11 cellular contexts compared by ENCODE assay signal in genomic region chr10:71684356-71685173, GRCh38. TPM values are rescaled to one million over a fixed set of nuclear protein-coding genes. Genes with fewer than 3 reads are reported as not detected.
DNase-seq lines count a peak whose midpoint lies in the region; ATAC-seq and TF ChIP-seq lines count a peak whose summit lies in the region.
"Had no signal": no experiment of that assay in that cellular context is flagged by ENCODE, and none has a peak within 500 bp of the region (broad histone marks: within the 10 kb centered on the region; RNA-seq: fewer than 3 reads in every experiment).

No MANE protein-coding gene starts in this region.

- peaks cover 62% of the 10 kb centered on the region for H3K4me1 ChIP-seq in left ventricle myocardium inferior
- H3K4me1 ChIP-seq: pancreas had no signal

- no peaks in the 10 kb centered on the region for H3K27me3 ChIP-seq in left ventricle myocardium inferior (ENCODE audit: low read depth)
- H3K27me3 ChIP-seq: pancreas had no signal

- H3K36me3 ChIP-seq in left ventricle myocardium inferior = no peaks in the 10 kb centered on the region
- H3K36me3 ChIP-seq: pancreas had no signal

- no peak overlapping the region for H3K4me3 Mint-ChIP-seq in stimulated activated naive CD8-positive, alpha-beta T cell treated with anti-CD3 and anti-CD28 coated beads, Interleukin-15, amount 100 ng/mL, for 72 hours
- H3K4me3 Mint-ChIP-seq: effector memory CD8-positive, alpha-beta T cell had no signal

- no peaks in the 10 kb centered on the region for H3K9me3 ChIP-seq in left ventricle myocardium inferior (replicated peaks)
- H3K9me3 ChIP-seq: pancreas had no signal

- ATAC-seq in Right ventricle myocardium inferior = no peak
- ATAC-seq in stimulated activated naive CD8-positive, alpha-beta T cell treated with anti-CD3 and anti-CD28 coated beads, Interleukin-15, amount 100 ng/mL, for 72 hours = peak; percentile 68
- ATAC-seq: effector memory CD8-positive, alpha-beta T cell had no signal

- H3K27ac ChIP-seq in left ventricle myocardium inferior (replicated peaks) = peak overlapping the region; percentile 64
- H3K27ac ChIP-seq: pancreas had no signal

- no peak overlapping the region for H3K4me3 ChIP-seq in left ventricle myocardium inferior
- no peak overlapping the region for H3K4me3 ChIP-seq in choroid plexus epithelial cell (ENCODE audit: low read depth, low read length)
- H3K4me3 ChIP-seq: pancreas had no signal

- intact Hi-C loops in left ventricle myocardium inferior (cut with micrococcal nuclease) = no loop called here
- intact Hi-C loops in Right ventricle myocardium inferior (cut with DNase I) = no loop called here

- DNase-seq in left ventricle myocardium inferior (no peak), Right ventricle myocardium inferior (ENCODE audit: missing footprints) (no peak), NCI-H69 (lab: John Stamatoyannopoulos, UW) (peak; percentile 44), choroid plexus epithelial cell (ENCODE audit: low read depth) (peak; percentile 8), hepatic stellate cell (ENCODE audit: low spot score) (no peak), HT-29 (ENCODE audit: low spot score) (no peak), activated gamma-delta T cell treated with Interleukin-2 at 50 U/mL for 16 hours (no peak)
- DNase-seq in stimulated activated naive CD8-positive, alpha-beta T cell treated with anti-CD3 and anti-CD28 coated beads, Interleukin-15, amount 100 ng/mL, for 72 hours = no peak
- DNase-seq: DMS153; effector memory CD8-positive, alpha-beta T cell; pancreas had no signal

- TF ChIP-seq CTCF in left ventricle myocardium inferior (IDR thresholded peaks at IDR 0.05; ENCODE audit: borderline replicate concordance) (no peak), choroid plexus epithelial cell (conservative IDR thresholded peaks at IDR 0.05; ENCODE audit: low read depth, low read length) (peak; percentile 3)

- peaks cover 7 to 9% of the 10 kb centered on the region in 2 donors for H3K9me3 Mint-ChIP-seq in stimulated activated naive CD8-positive, alpha-beta T cell treated with anti-CD3 and anti-CD28 coated beads, Interleukin-15, amount 100 ng/mL, for 72 hours

- H3K27me3 Mint-ChIP-seq in stimulated activated naive CD8-positive, alpha-beta T cell treated with anti-CD3 and anti-CD28 coated beads, Interleukin-15, amount 100 ng/mL, for 72 hours = no peaks in the 10 kb centered on the region

- H3K27ac Mint-ChIP-seq in stimulated activated naive CD8-positive, alpha-beta T cell treated with anti-CD3 and anti-CD28 coated beads, Interleukin-15, amount 100 ng/mL, for 72 hours = no peak overlapping the region

- H3K4me1 Mint-ChIP-seq in stimulated activated naive CD8-positive, alpha-beta T cell treated with anti-CD3 and anti-CD28 coated beads, Interleukin-15, amount 100 ng/mL, for 72 hours = peaks cover 25% of the 10 kb centered on the region

RNA-seq across cellular contexts. Expression of gene C10orf105, which starts 35.0 kb away (rescaled TPM):
- total RNA-seq in left ventricle myocardium inferior = 0.05 TPM
- total RNA-seq in Right ventricle myocardium inferior = 0.05 TPM
- 0.20 TPM in 1 of 2 replicates, not detected in the other for total RNA-seq in HT-29 (2014; rRNA removed; shearing (Covaris generic))

Comparison
In these comparisons a context has a peak if more than half of its experiments do, and no peak if none do; other contexts are left out.
1. DNase-seq: peak in NCI-H69 (single experiment) and choroid plexus epithelial cell (single experiment); none in left ventricle myocardium inferior (single experiment), Right ventricle myocardium inferior (single experiment), stimulated activated naive CD8-positive, alpha-beta T cell treated with anti-CD3 and anti-CD28 coated beads, Interleukin-15, amount 100 ng/mL, for 72 hours (0 of 2), hepatic stellate cell (single experiment), HT-29 (single experiment) and activated gamma-delta T cell treated with Interleukin-2 at 50 U/mL for 16 hours (single experiment).